In the genomic region with DNA sequence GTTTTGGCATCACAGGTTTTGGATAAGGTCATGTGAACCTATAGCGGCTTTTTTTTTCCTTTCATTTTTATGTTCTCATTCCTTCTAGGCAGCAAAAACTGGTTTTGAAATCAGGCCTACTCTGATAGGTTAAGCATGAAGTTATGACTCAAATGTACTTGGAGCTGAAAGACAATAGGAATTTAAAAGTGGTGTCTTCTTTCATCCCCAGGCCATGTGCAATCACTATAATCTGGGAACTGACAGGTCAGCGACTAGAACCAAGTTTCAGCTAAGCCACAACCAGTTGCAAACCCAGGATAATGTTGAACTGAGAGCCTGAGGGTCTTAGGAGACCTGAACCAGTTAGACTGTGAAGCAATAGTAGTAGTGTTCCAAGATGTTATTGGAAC, we compare ENCODE assay signal across 14 cellular contexts.
DNase-seq lines count a peak whose midpoint lies in the region; ATAC-seq and TF ChIP-seq lines count a peak whose summit lies in the region.
"Had no signal": no experiment of that assay in that cellular context is flagged by ENCODE, and none has a peak within 500 bp of the region (broad histone marks: within the 10 kb centered on the region; RNA-seq: fewer than 3 reads in every experiment).

No MANE protein-coding gene starts in this region.

- intact Hi-C loops in A673 (cut with micrococcal nuclease; ENCODE audit: unreplicated experiment): no loop called here
- intact Hi-C loops in left lung (cut with DNase I): no loop called here
- intact Hi-C loops in stomach (cut with DNase I; ENCODE audit: low total_unique reads): no loop called here
- intact Hi-C loops in upper lobe of right lung (cut with DNase I): no loop called here

- H3K4me3 ChIP-seq in A673 (ENCODE audit: low read depth, low read length, poor library complexity, severe bottlenecking) (no peak overlapping the region), brain microvascular endothelial cell (ENCODE audit: low read depth, low read length) (no peak overlapping the region), left lung (no peak overlapping the region), stomach (no peak overlapping the region), suprapubic skin (no peak overlapping the region), upper lobe of right lung (no peak overlapping the region)
- H3K4me3 ChIP-seq: esophagus squamous epithelium had no signal

- BruUV-seq in A673 (replicated peaks; lab: Mats Ljungman, UMichigan): no TSS peak

- TF ChIP-seq CTCF in A673 (conservative IDR thresholded peaks at IDR 0.05; ENCODE audit: low read depth, low read length) (no peak), brain microvascular endothelial cell (IDR thresholded peaks at IDR 0.05; ENCODE audit: low read depth, low read length, missing control alignments) (no peak), left lung (IDR thresholded peaks at IDR 0.05) (no peak), stomach (IDR thresholded peaks at IDR 0.05) (no peak), suprapubic skin (IDR thresholded peaks at IDR 0.05) (no peak), upper lobe of right lung (IDR thresholded peaks at IDR 0.05) (no peak)

- H3K4me1 ChIP-seq in A673 (ENCODE audit: insufficient read depth, low read length, poor library complexity, severe bottlenecking): peaks cover 13% of the 10 kb centered on the region
- H3K4me1 ChIP-seq in left lung: peaks cover 0 to 11% of the 10 kb centered on the region in 2 donors
- H3K4me1 ChIP-seq in stomach: peaks cover 0 to 17% (median 2%) of the 10 kb centered on the region in 4 donors
- peaks cover 15% of the 10 kb centered on the region for H3K4me1 ChIP-seq in suprapubic skin
- H3K4me1 ChIP-seq in upper lobe of right lung: peaks cover 1% of the 10 kb centered on the region

- peak; percentile 40 for ATAC-seq in left lung
- ATAC-seq in upper lobe of right lung: no peak
- ATAC-seq: naive thymus-derived CD8-positive, alpha-beta T cell had no signal

- H3K9me3 ChIP-seq in A673 (ENCODE audit: low read depth, low read length, poor library complexity, severe bottlenecking): no peaks in the 10 kb centered on the region
- no peaks in the 10 kb centered on the region for H3K9me3 ChIP-seq in left lung
- no peaks in the 10 kb centered on the region for H3K9me3 ChIP-seq in stomach
- no peaks in the 10 kb centered on the region for H3K9me3 ChIP-seq in suprapubic skin
- H3K9me3 ChIP-seq in upper lobe of right lung: no peaks in the 10 kb centered on the region
- H3K9me3 ChIP-seq: esophagus squamous epithelium had no signal

- in situ Hi-C loops in brain microvascular endothelial cell (cut with HindIII; ENCODE audit: low pct_ligation_motif_present, low sequenced_read_pairs): no loop called here

- DNase-seq in A673 (ENCODE audit: low spot score) (peak; percentile 31), HT1080 (ENCODE audit: low read depth) (peak; percentile 62), brain microvascular endothelial cell (peak; percentile 71), left lung (no peak), DMS 273 treated with DMSO at 0.1 percent for 48 hours (lab: John Stamatoyannopoulos, UW) (no peak), stomach (no peak), suprapubic skin (ENCODE audit: low spot score in 2 of 2) (no peak), upper lobe of right lung (no peak)
- DNase-seq: activated CD4-positive, CD25-positive, alpha-beta regulatory T cell treated with anti-CD3 and anti-CD28 coated beads, Interleukin-2, amount 50 U/mL, for 72 hours; esophagus squamous epithelium; islet precursor cell; naive thymus-derived CD8-positive, alpha-beta T cell; NCI-H1436; NCI-H82 had no signal

- no peak overlapping the region for H3K27ac ChIP-seq in A673 (ENCODE audit: low read depth, low read length, poor library complexity, severe bottlenecking)
- peak overlapping the region; percentile 66 for H3K27ac ChIP-seq in brain microvascular endothelial cell
- no peak overlapping the region for H3K27ac ChIP-seq in left lung
- H3K27ac ChIP-seq in stomach: no peak overlapping the region
- H3K27ac ChIP-seq in suprapubic skin: no peak overlapping the region
- no peak overlapping the region for H3K27ac ChIP-seq in upper lobe of right lung

- WGBS in stomach, 5 donors: 84 to 98% (median 94%) methylated on average over 2 of the region's 2 CpGs
- WGBS in suprapubic skin: 80% methylated on average over 2 of the region's 2 CpGs

- CTCF ChIA-PET in A673 (lab: Charles Lee): no interaction called here

- TF ChIP-seq EP300 in stomach (IDR thresholded peaks at IDR 0.05) (no peak), suprapubic skin (IDR thresholded peaks at IDR 0.05) (no peak)

- H3K27me3 ChIP-seq in A673 (replicated peaks; ENCODE audit: insufficient read depth, low read depth, low read length, poor library complexity) (no peaks in the 10 kb centered on the region), brain microvascular endothelial cell (replicated peaks) (no peaks in the 10 kb centered on the region), left lung (no peaks in the 10 kb centered on the region), stomach (no peaks in the 10 kb centered on the region), suprapubic skin (no peaks in the 10 kb centered on the region), upper lobe of right lung (no peaks in the 10 kb centered on the region)
- H3K27me3 ChIP-seq: esophagus squamous epithelium had no signal

- no peaks in the 10 kb centered on the region for H3K36me3 ChIP-seq in A673 (ENCODE audit: insufficient read depth, low read length, poor library complexity, severe bottlenecking)
- no peaks in the 10 kb centered on the region for H3K36me3 ChIP-seq in brain microvascular endothelial cell (replicated peaks)
- no peaks in the 10 kb centered on the region for H3K36me3 ChIP-seq in left lung
- no peaks in the 10 kb centered on the region for H3K36me3 ChIP-seq in stomach
- H3K36me3 ChIP-seq in suprapubic skin: no peaks in the 10 kb centered on the region
- no peaks in the 10 kb centered on the region for H3K36me3 ChIP-seq in upper lobe of right lung
- H3K36me3 ChIP-seq: esophagus squamous epithelium had no signal

- POLR2A ChIA-PET in A673 (lab: Charles Lee; ENCODE audit: low non-redundant PET): no interaction called here

- no peak for TF ChIP-seq POLR2A in stomach (IDR thresholded peaks at IDR 0.05)
- TF ChIP-seq POLR2A in suprapubic skin (IDR thresholded peaks at IDR 0.05): no peak

Comparison
In these comparisons a context has a peak if more than half of its experiments do, and no peak if none do; other contexts are left out.
1. DNase-seq: peak in A673 (single experiment), HT1080 (single experiment) and brain microvascular endothelial cell (single experiment); none in left lung (0 of 2), DMS 273 treated with DMSO at 0.1 percent for 48 hours (single experiment), stomach (single experiment), suprapubic skin (0 of 2) and upper lobe of right lung (single experiment).